ENCODE assay signal across 10 cellular contexts in genomic region chr7:139078399-139078798, GRCh38. TPM values are rescaled to one million over a fixed set of nuclear protein-coding genes. Genes with fewer than 3 reads are reported as not detected.
A peak's percentile ranks its signal among the peaks of the same experiment; 100 is the strongest.
DNase-seq lines count a peak whose midpoint lies in the region; ATAC-seq and TF ChIP-seq lines count a peak whose summit lies in the region.
"Had no signal": no experiment of that assay in that cellular context is flagged by ENCODE, and none has a peak within 500 bp of the region (broad histone marks: within the 10 kb centered on the region; RNA-seq: fewer than 3 reads in every experiment).

No MANE protein-coding gene starts in this region.

- intact Hi-C loops in CD4-positive, alpha-beta memory T cell (cut with micrococcal nuclease), result no loop called here
- intact Hi-C loops in activated T-helper 2 cell treated with anti-CD3 and anti-CD28 coated beads, Interferon-gamma antibody, Interleukin-2, Interleukin-4, amounts not matched to agents 10 μg/mL and 5 μg/mL and 100 μg/mL, durations not matched to agents 14 hours and 24 hours and 36 hours (cut with micrococcal nuclease), result loop anchor here (5.0 kb wide), 1 partner anchor 39 kb away; no protein-coding TSS in a partner anchor

- peaks cover 73 to 93% of the 10 kb centered on the region in 2 donors for H3K36me3 Mint-ChIP-seq in CD4-positive, alpha-beta memory T cell
- peaks cover 31% of the 10 kb centered on the region for H3K36me3 Mint-ChIP-seq in HFFc6 (ENCODE audit: low read depth)
- H3K36me3 Mint-ChIP-seq in activated T-helper 2 cell treated with anti-CD3 and anti-CD28 coated beads, Interferon-gamma antibody, Interleukin-2, Interleukin-4, amounts not matched to agents 10 μg/mL and 5 μg/mL and 100 μg/mL, durations not matched to agents 14 hours and 24 hours and 36 hours (ENCODE audit: low read depth), result peaks cover 90% of the 10 kb centered on the region

- no peak overlapping the region for H3K27ac ChIP-seq in CD4-positive, alpha-beta memory T cell (ENCODE audit: low read depth, low read length)
- H3K27ac ChIP-seq: parathyroid adenoma had no signal

- DNase-seq in CD4-positive, alpha-beta memory T cell, result no peak
- DNase-seq in HFFc6 (peak; percentile 42), iris pigment epithelial cell (ENCODE audit: low read depth) (peak; percentile 70), D341Med (ENCODE audit: low spot score) (no peak), NCI-H128 (lab: John Stamatoyannopoulos, UW; ENCODE audit: unreplicated experiment) (no peak)
- no peak for DNase-seq in activated T-helper 2 cell treated with anti-CD3 and anti-CD28 coated beads, Interferon-gamma antibody, Interleukin-2, Interleukin-4, amounts not matched to agents 10 μg/mL and 5 μg/mL and 100 μg/mL, durations not matched to agents 14 hours and 24 hours and 36 hours (ENCODE audit: low spot score)
- DNase-seq in stimulated activated CD4-positive, alpha-beta T cell treated with anti-CD3 and anti-CD28 coated beads, Interleukin-4, amount 100 ng/mL, for 24 hours, result no peak
- DNase-seq: NCI-H446 had no signal

- no peaks in the 10 kb centered on the region for H3K27me3 ChIP-seq in CD4-positive, alpha-beta memory T cell (ENCODE audit: insufficient read depth, low read length)

- H3K4me1 ChIP-seq in CD4-positive, alpha-beta memory T cell (ENCODE audit: insufficient read depth, low read length), result peaks cover 76% of the 10 kb centered on the region
- H3K4me1 ChIP-seq: parathyroid adenoma had no signal

- no peak for ATAC-seq in GM21576 (IDR thresholded peaks at IDR 0.05; ENCODE audit: unreplicated experiment)

- TF ChIP-seq CTCF in HFFc6 (IDR thresholded peaks at IDR 0.05), result no peak

- H3K27me3 Mint-ChIP-seq in CD4-positive, alpha-beta memory T cell, result no peaks in the 10 kb centered on the region
- H3K27me3 Mint-ChIP-seq in HFFc6 (ENCODE audit: insufficient read depth), result no peaks in the 10 kb centered on the region
- no peaks in the 10 kb centered on the region for H3K27me3 Mint-ChIP-seq in activated T-helper 2 cell treated with anti-CD3 and anti-CD28 coated beads, Interferon-gamma antibody, Interleukin-2, Interleukin-4, amounts not matched to agents 10 μg/mL and 5 μg/mL and 100 μg/mL, durations not matched to agents 14 hours and 24 hours and 36 hours (ENCODE audit: low read depth)

- peaks cover 92% of the 10 kb centered on the region for H3K36me3 ChIP-seq in CD4-positive, alpha-beta memory T cell (ENCODE audit: insufficient read depth, low read length)

- no peaks in the 10 kb centered on the region for H3K9me3 ChIP-seq in CD4-positive, alpha-beta memory T cell (ENCODE audit: control insufficient read depth in 1 of 2, low read length in 2 of 2)

- H3K9me3 Mint-ChIP-seq in CD4-positive, alpha-beta memory T cell, result peaks cover 0 to 2% (median 0%) of the 10 kb centered on the region in 8 donors
- H3K9me3 Mint-ChIP-seq in HFFc6, result no peaks in the 10 kb centered on the region
- no peaks in the 10 kb centered on the region for H3K9me3 Mint-ChIP-seq in activated T-helper 2 cell treated with anti-CD3 and anti-CD28 coated beads, Interferon-gamma antibody, Interleukin-2, Interleukin-4, amounts not matched to agents 10 μg/mL and 5 μg/mL and 100 μg/mL, durations not matched to agents 14 hours and 24 hours and 36 hours

- peak overlapping the region; percentile 8 to 93 (median 85) for H3K27ac Mint-ChIP-seq in CD4-positive, alpha-beta memory T cell
- peak overlapping the region; percentile 54 for H3K27ac Mint-ChIP-seq in HFFc6
- H3K27ac Mint-ChIP-seq in activated T-helper 2 cell treated with anti-CD3 and anti-CD28 coated beads, Interferon-gamma antibody, Interleukin-2, Interleukin-4, amounts not matched to agents 10 μg/mL and 5 μg/mL and 100 μg/mL, durations not matched to agents 14 hours and 24 hours and 36 hours, result peak overlapping the region; percentile 62

- POLR2A ChIA-PET in CD4-positive, alpha-beta memory T cell (lab: Charles Lee; ENCODE audit: partially characterized antibody), result interaction anchor here (1.0 to 14.0 kb wide), 5 partner anchors 15 to 33 kb away, joined by 3 to 244 read pairs (median 15); no protein-coding TSS in a partner anchor

- H3K4me3 Mint-ChIP-seq in CD4-positive, alpha-beta memory T cell, result peak overlapping the region in 2 of 8 donors; percentile 7 to 35
- H3K4me3 Mint-ChIP-seq in HFFc6, result no peak overlapping the region
- H3K4me3 Mint-ChIP-seq in activated T-helper 2 cell treated with anti-CD3 and anti-CD28 coated beads, Interferon-gamma antibody, Interleukin-2, Interleukin-4, amounts not matched to agents 10 μg/mL and 5 μg/mL and 100 μg/mL, durations not matched to agents 14 hours and 24 hours and 36 hours (ENCODE audit: low read depth), result no peak overlapping the region

- H3K4me3 ChIP-seq in CD4-positive, alpha-beta memory T cell (ENCODE audit: low read length in 2 of 2), result no peak overlapping the region

- peaks cover 47 to 92% (median 73%) of the 10 kb centered on the region in 4 donors for H3K4me1 Mint-ChIP-seq in CD4-positive, alpha-beta memory T cell
- peaks cover 21% of the 10 kb centered on the region for H3K4me1 Mint-ChIP-seq in HFFc6 (ENCODE audit: low read depth)
- H3K4me1 Mint-ChIP-seq in activated T-helper 2 cell treated with anti-CD3 and anti-CD28 coated beads, Interferon-gamma antibody, Interleukin-2, Interleukin-4, amounts not matched to agents 10 μg/mL and 5 μg/mL and 100 μg/mL, durations not matched to agents 14 hours and 24 hours and 36 hours (ENCODE audit: low read depth), result peaks cover 59% of the 10 kb centered on the region

- CTCF ChIA-PET in CD4-positive, alpha-beta memory T cell (lab: Charles Lee; ENCODE audit: partially characterized antibody), result interaction anchor here (1.0 to 1.1 kb wide), 2 partner anchors 15 to 192 kb away, joined by 3 to 4 read pairs; no protein-coding TSS in a partner anchor

RNA-seq across cellular contexts. Expression of gene ZC3HAV1, which starts 31.1 kb away (rescaled TPM):
- 100 to 1,000 TPM; 154 to 159 TPM for total RNA-seq in CD4-positive, alpha-beta memory T cell
- 100 to 1,000 TPM; 150 to 169 TPM for polyA plus RNA-seq in CD4-positive, alpha-beta memory T cell
- total RNA-seq in HFFc6 (2021; fragmentation: NEBNext Ultra II Directional; extraction: Animal tissue kit (Norgen Biotek cat#: 25700)), result 10 to 100 TPM; 29.4 to 36.1 (median 33.1) TPM
- total RNA-seq in activated T-helper 2 cell treated with anti-CD3 and anti-CD28 coated beads, Interferon-gamma antibody, Interleukin-2, Interleukin-4, amounts not matched to agents 10 μg/mL and 5 μg/mL and 100 μg/mL, durations not matched to agents 14 hours and 24 hours and 36 hours, result 76.0 and 77.1 TPM in 2 replicates

RNA-seq across cellular contexts. Expression of gene ZC3HAV1L, which starts 42.6 kb away (rescaled TPM):
- 1 to 10 TPM; 3.8 to 4.6 TPM for total RNA-seq in CD4-positive, alpha-beta memory T cell
- under 1 TPM in 1 of 2 donors, not detected in 1; 0.37 TPM for polyA plus RNA-seq in CD4-positive, alpha-beta memory T cell
- 10 to 100 TPM in 4 of 6 experiments, 1 to 10 TPM in 2; 9.2 to 12.1 (median 10.3) TPM for total RNA-seq in HFFc6 (2021; fragmentation: NEBNext Ultra II Directional; extraction: Animal tissue kit (Norgen Biotek cat#: 25700))
- total RNA-seq in activated T-helper 2 cell treated with anti-CD3 and anti-CD28 coated beads, Interferon-gamma antibody, Interleukin-2, Interleukin-4, amounts not matched to agents 10 μg/mL and 5 μg/mL and 100 μg/mL, durations not matched to agents 14 hours and 24 hours and 36 hours, result 38.2 and 39.4 TPM in 2 replicates

Comparison
In these comparisons a context has a peak if more than half of its experiments do, and no peak if none do; other contexts are left out.
1. DNase-seq: peak in HFFc6 (single experiment) and iris pigment epithelial cell (single experiment); none in CD4-positive, alpha-beta memory T cell (0 of 5), activated T-helper 2 cell treated with anti-CD3 and anti-CD28 coated beads, Interferon-gamma antibody, Interleukin-2, Interleukin-4, amounts not matched to agents 10 μg/mL and 5 μg/mL and 100 μg/mL, durations not matched to agents 14 hours and 24 hours and 36 hours (single experiment), stimulated activated CD4-positive, alpha-beta T cell treated with anti-CD3 and anti-CD28 coated beads, Interleukin-4, amount 100 ng/mL, for 24 hours (single experiment), D341Med (single experiment) and NCI-H128 (single experiment).
2. Peak in every context shown above with its lines, with median percentiles within 50 percentile points of each other: H3K27ac Mint-ChIP-seq.